Comparison of ENCODE assay signal across 8 cellular contexts in the genomic region with DNA sequence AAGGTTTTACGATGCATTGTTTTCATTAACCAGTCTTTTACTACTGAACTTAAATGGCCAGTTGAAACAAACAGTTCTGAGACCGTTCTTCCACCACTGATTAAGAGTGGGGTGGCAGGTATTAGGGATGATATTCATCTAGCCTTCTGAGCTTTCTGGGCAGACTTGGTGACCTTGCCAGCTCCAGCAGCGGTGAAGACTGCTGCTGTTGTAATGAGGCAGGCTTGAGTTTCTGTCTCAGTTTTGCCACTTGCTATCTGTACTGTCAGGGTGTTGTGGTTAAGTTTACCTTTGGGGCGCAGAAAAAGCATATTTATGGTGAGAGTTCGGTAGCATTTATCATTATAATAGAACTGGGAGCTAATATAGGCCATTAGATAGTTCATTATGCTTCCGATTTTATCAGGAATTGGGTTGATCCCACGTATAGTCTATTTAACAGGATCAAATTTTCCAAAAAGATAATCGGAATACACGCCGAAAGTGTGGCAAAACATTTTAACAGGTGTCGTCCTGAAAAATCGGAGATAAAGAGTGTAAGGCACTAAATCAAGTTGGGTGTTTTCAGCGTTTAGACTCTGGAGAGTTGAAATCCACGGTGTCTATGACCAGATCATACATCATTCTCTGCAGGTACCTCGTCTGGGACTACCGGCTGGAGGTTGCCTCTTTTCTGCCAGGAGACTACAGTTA. TPM values are rescaled to one million over a fixed set of nuclear protein-coding genes. Genes with fewer than 3 reads are reported as not detected.
A peak's percentile ranks its signal among the peaks of the same experiment; 100 is the strongest.
DNase-seq lines count a peak whose midpoint lies in the region; ATAC-seq and TF ChIP-seq lines count a peak whose summit lies in the region.

No MANE protein-coding gene starts in this region.

- ATAC-seq in omental fat pad (ENCODE audit: low FRiP score), result peak; percentile 61

- H3K4me3 ChIP-seq in GM12864 (ENCODE audit: low read depth, low read length), result peak overlapping the region; percentile 91
- H3K4me3 ChIP-seq in Jurkat, Clone E6-1 (ENCODE audit: low read length), result peak overlapping the region; percentile 95
- H3K4me3 ChIP-seq in fibroblast of the aortic adventitia (ENCODE audit: low read depth, low read length), result peak overlapping the region; percentile 100

- TF ChIP-seq CTCF in GM12864 (IDR thresholded peaks at IDR 0.05; ENCODE audit: low read depth, low read length, missing control alignments) (no peak), fibroblast of the aortic adventitia (IDR thresholded peaks at IDR 0.05; ENCODE audit: insufficient read depth, low read length) (no peak), omental fat pad (IDR thresholded peaks at IDR 0.05) (no peak)

- no peak for DNase-seq in GM12864 (ENCODE audit: low read depth)
- DNase-seq in Jurkat, Clone E6-1 (ENCODE audit: low read depth, low spot score), result no peak
- peak; percentile 34 for DNase-seq in activated CD8-positive, alpha-beta memory T cell treated with anti-CD3 and anti-CD28 coated beads, Interleukin-2, amount 50 U/mL, for 4 hours
- peak; percentile 10 for DNase-seq in fibroblast of the aortic adventitia (ENCODE audit: low read depth)
- DNase-seq in omental fat pad (ENCODE audit: low spot score), result no peak
- no peak for DNase-seq in HCEC 1CT
- no peak for DNase-seq in amniotic stem cell (lab: John Stamatoyannopoulos, UW)
- DNase-seq in T1000 (lab: John Stamatoyannopoulos, UW), result no peak

RNA-seq across cellular contexts. Expression of gene NECAP1, which starts 0.7 kb away (rescaled TPM):
- 21.8 TPM for polyA plus RNA-seq in Jurkat, Clone E6-1 (2012; ENCODE audit: insufficient read depth, insufficient read length)
- total RNA-seq in fibroblast of the aortic adventitia (ENCODE audit: low replicate concordance), result 18.8 and 63.4 TPM in 2 replicates
- 10 to 100 TPM; 30.1 to 45.3 (median 33.1) TPM for total RNA-seq in omental fat pad

RNA-seq across cellular contexts. Expression of gene C3AR1, which starts 15.2 kb away (rescaled TPM):
- not detected for polyA plus RNA-seq in Jurkat, Clone E6-1 (2012; ENCODE audit: insufficient read depth, insufficient read length)
- total RNA-seq in fibroblast of the aortic adventitia (ENCODE audit: low replicate concordance) (0.18 TPM in 1 of 2 replicates, not detected in the other), omental fat pad (10 to 100 TPM; 15.6 to 43.0 (median 30.3) TPM)

RNA-seq across cellular contexts. Expression of gene CLEC4A, which starts 42.0 kb away (rescaled TPM):
- 1.4 TPM for polyA plus RNA-seq in Jurkat, Clone E6-1 (2012; ENCODE audit: insufficient read depth, insufficient read length)
- 0.45 TPM in 1 of 2 replicates, not detected in the other for total RNA-seq in fibroblast of the aortic adventitia (ENCODE audit: low replicate concordance)
- 10 to 100 TPM in 1 of 4 donors, 1 to 10 TPM in 2, under 1 TPM in 1; 0.46 to 21.4 (median 4.9) TPM for total RNA-seq in omental fat pad

RNA-seq across cellular contexts. Expression of gene FOXJ2, which starts 48.9 kb away (rescaled TPM):
- polyA plus RNA-seq in Jurkat, Clone E6-1 (2012; ENCODE audit: insufficient read depth, insufficient read length), result 10.4 TPM
- total RNA-seq in fibroblast of the aortic adventitia (ENCODE audit: low replicate concordance) (7.8 and 13.8 TPM in 2 replicates), omental fat pad (10 to 100 TPM in 3 of 4 donors, 1 to 10 TPM in 1; 9.2 to 17.2 (median 13.0) TPM)

Comparison
In these comparisons a context has a peak if more than half of its experiments do, and no peak if none do; other contexts are left out.
1. DNase-seq: peak in activated CD8-positive, alpha-beta memory T cell treated with anti-CD3 and anti-CD28 coated beads, Interleukin-2, amount 50 U/mL, for 4 hours (single experiment) and fibroblast of the aortic adventitia (single experiment); none in GM12864 (single experiment), Jurkat, Clone E6-1 (single experiment), omental fat pad (single experiment), HCEC 1CT (single experiment), amniotic stem cell (single experiment) and T1000 (single experiment).
2. RNA of gene C3AR1, which starts 15.2 kb away (total RNA-seq): 15.6 to 43.0 TPM in omental fat pad; 0.18 TPM in fibroblast of the aortic adventitia; every median in the first group is over 10 times any median in the second.
3. Peak in every context shown above with its lines, with median percentiles within 50 percentile points of each other: H3K4me3 ChIP-seq.